16 cellular contexts compared by ENCODE assay signal in genomic region chr7:2524808-2525140, GRCh38. TPM values are rescaled to one million over a fixed set of nuclear protein-coding genes. Genes with fewer than 3 reads are reported as not detected.
DNase-seq lines count a peak whose midpoint lies in the region; ATAC-seq and TF ChIP-seq lines count a peak whose summit lies in the region.
"Had no signal": no experiment of that assay in that cellular context is flagged by ENCODE, and none has a peak within 500 bp of the region (broad histone marks: within the 10 kb centered on the region; RNA-seq: fewer than 3 reads in every experiment).

No MANE protein-coding gene starts in this region.

- H3K27me3 Mint-ChIP-seq in stimulated activated memory B cell treated with anti-CD40 and anti-IgM and Interleukin-4, amounts not matched to agents 10 μg/mL and 1 μg/mL and 100 μg/mL, for 72 hours = no peaks in the 10 kb centered on the region
- H3K27me3 Mint-ChIP-seq: activated CD4-positive, alpha-beta T cell treated with anti-CD3 and anti-CD28 coated beads, Interleukin-2, amount 10 ng/mL, durations not matched to agents 7 days and 5 days; activated T-helper 17 cell treated with anti-CD3 and anti-CD28 coated beads, Interleukin-2, amount 50 U/mL, for 72 hours had no signal

- no peak for TF ChIP-seq CTCF in thyroid gland (IDR thresholded peaks at IDR 0.05)
- no peak for TF ChIP-seq CTCF in A673 (conservative IDR thresholded peaks at IDR 0.05; ENCODE audit: low read depth, low read length)

- POLR2A ChIA-PET in A673 (lab: Charles Lee; ENCODE audit: low non-redundant PET) = interaction anchor here (0.6 kb wide), 1 partner anchor 42 kb away, joined by 5 read pairs; no protein-coding TSS in a partner anchor

- CTCF ChIA-PET in A673 (lab: Charles Lee) = no interaction called here

- H3K9me3 Mint-ChIP-seq in stimulated activated memory B cell treated with anti-CD40 and anti-IgM and Interleukin-4, amounts not matched to agents 10 μg/mL and 1 μg/mL and 100 μg/mL, for 72 hours = no peaks in the 10 kb centered on the region
- H3K9me3 Mint-ChIP-seq: activated CD4-positive, alpha-beta T cell treated with anti-CD3 and anti-CD28 coated beads, Interleukin-2, amount 10 ng/mL, durations not matched to agents 7 days and 5 days; activated T-helper 17 cell treated with anti-CD3 and anti-CD28 coated beads, Interleukin-2, amount 50 U/mL, for 72 hours had no signal

- ATAC-seq in stimulated activated memory B cell treated with anti-CD40 and anti-IgM and Interleukin-4, amounts not matched to agents 10 μg/mL and 1 μg/mL and 100 μg/mL, for 72 hours = no peak
- ATAC-seq: activated T-helper 17 cell treated with anti-CD3 and anti-CD28 coated beads, Interleukin-2, amount 50 U/mL, for 72 hours; GM12878 had no signal

- no peaks in the 10 kb centered on the region for H3K27me3 ChIP-seq in iPS DF 6.9 (ENCODE audit: control insufficient read depth, insufficient read depth, low read length)
- peaks cover 7% of the 10 kb centered on the region for H3K27me3 ChIP-seq in thyroid gland
- no peaks in the 10 kb centered on the region for H3K27me3 ChIP-seq in A673 (replicated peaks; ENCODE audit: insufficient read depth, low read depth, low read length, poor library complexity)

- WGBS in iPS DF 6.9 (ENCODE audit: insufficient coverage, insufficient read length) = no CpG with 5 or more reads among the region's 15 CpGs
- 65 to 77% methylated on average over 4 to 6 of the region's 15 CpGs for WGBS in thyroid gland, 2 donors

- no peak overlapping the region for H3K4me3 Mint-ChIP-seq in stimulated activated memory B cell treated with anti-CD40 and anti-IgM and Interleukin-4, amounts not matched to agents 10 μg/mL and 1 μg/mL and 100 μg/mL, for 72 hours
- H3K4me3 Mint-ChIP-seq: activated CD4-positive, alpha-beta T cell treated with anti-CD3 and anti-CD28 coated beads, Interleukin-2, amount 10 ng/mL, durations not matched to agents 7 days and 5 days; activated T-helper 17 cell treated with anti-CD3 and anti-CD28 coated beads, Interleukin-2, amount 50 U/mL, for 72 hours had no signal

- H3K9me3 ChIP-seq in iPS DF 6.9 (ENCODE audit: control insufficient read depth, insufficient read depth, low read length) (no peaks in the 10 kb centered on the region), thyroid gland (no peaks in the 10 kb centered on the region), A673 (ENCODE audit: low read depth, low read length, poor library complexity, severe bottlenecking) (no peaks in the 10 kb centered on the region)
- H3K9me3 ChIP-seq: right lobe of liver, thoracic aorta had no signal

- H3K36me3 ChIP-seq in iPS DF 6.9 (ENCODE audit: control insufficient read depth, insufficient read depth, low read length) = peaks cover 18% of the 10 kb centered on the region; the same call in 1 of the 2 replicates
- no peaks in the 10 kb centered on the region for H3K36me3 ChIP-seq in thyroid gland
- H3K36me3 ChIP-seq in A673 (ENCODE audit: insufficient read depth, low read length, poor library complexity, severe bottlenecking) = no peaks in the 10 kb centered on the region
- H3K36me3 ChIP-seq: right lobe of liver, thoracic aorta had no signal

- H3K4me1 ChIP-seq in iPS DF 6.9 (ENCODE audit: control insufficient read depth, insufficient read depth, low read length) (peaks cover 34% of the 10 kb centered on the region), thyroid gland (peaks cover 28 to 66% of the 10 kb centered on the region in 2 donors), A673 (ENCODE audit: insufficient read depth, low read length, poor library complexity, severe bottlenecking) (peaks cover 27% of the 10 kb centered on the region)
- H3K4me1 ChIP-seq: right lobe of liver had no signal

- DNase-seq in NCI-H1417 (lab: John Stamatoyannopoulos, UW) (peak; percentile 44 to 76 (median 67)), NCI-H1417 treated with DMSO at 0.1 percent for 48 hours (lab: John Stamatoyannopoulos, UW) (no peak), NCI-H69 (lab: John Stamatoyannopoulos, UW) (peak; percentile 74), iPS DF 6.9 (ENCODE audit: low read depth, low spot score) (peak; percentile 72), T-helper 9 cell (no peak), thyroid gland (no peak), A673 (ENCODE audit: low spot score) (no peak)
- DNase-seq: activated CD4-positive, alpha-beta T cell treated with anti-CD3 and anti-CD28 coated beads, Interleukin-2, amount 10 ng/mL, durations not matched to agents 7 days and 5 days; right lobe of liver had no signal

- H3K27ac Mint-ChIP-seq in stimulated activated memory B cell treated with anti-CD40 and anti-IgM and Interleukin-4, amounts not matched to agents 10 μg/mL and 1 μg/mL and 100 μg/mL, for 72 hours = peak overlapping the region; percentile 27
- H3K27ac Mint-ChIP-seq: activated CD4-positive, alpha-beta T cell treated with anti-CD3 and anti-CD28 coated beads, Interleukin-2, amount 10 ng/mL, durations not matched to agents 7 days and 5 days; activated T-helper 17 cell treated with anti-CD3 and anti-CD28 coated beads, Interleukin-2, amount 50 U/mL, for 72 hours had no signal

- H3K4me3 ChIP-seq in iPS DF 6.9 (ENCODE audit: low read length) = no peak overlapping the region
- H3K4me3 ChIP-seq in thyroid gland (replicated peaks in 1 of 3) = no peak overlapping the region
- no peak overlapping the region for H3K4me3 ChIP-seq in A673 (ENCODE audit: low read depth, low read length, poor library complexity, severe bottlenecking)
- H3K4me3 ChIP-seq: GM12878, right lobe of liver, thoracic aorta had no signal

- peaks cover 27% of the 10 kb centered on the region for H3K36me3 Mint-ChIP-seq in stimulated activated memory B cell treated with anti-CD40 and anti-IgM and Interleukin-4, amounts not matched to agents 10 μg/mL and 1 μg/mL and 100 μg/mL, for 72 hours

- peaks cover 85% of the 10 kb centered on the region for H3K4me1 Mint-ChIP-seq in stimulated activated memory B cell treated with anti-CD40 and anti-IgM and Interleukin-4, amounts not matched to agents 10 μg/mL and 1 μg/mL and 100 μg/mL, for 72 hours

- TF ChIP-seq POLR2A in thyroid gland (IDR thresholded peaks at IDR 0.05) = no peak

- BruUV-seq in A673 (replicated peaks; lab: Mats Ljungman, UMichigan) = no TSS peak

- no peak overlapping the region for H3K27ac ChIP-seq in iPS DF 6.9 (ENCODE audit: low read length)
- H3K27ac ChIP-seq in thyroid gland = no peak overlapping the region
- H3K27ac ChIP-seq in A673 (ENCODE audit: low read depth, low read length, poor library complexity, severe bottlenecking) = no peak overlapping the region
- H3K27ac ChIP-seq: right lobe of liver, thoracic aorta had no signal

- intact Hi-C loops in thyroid gland (cut with DNase I) (no loop called here), A673 (cut with micrococcal nuclease; ENCODE audit: unreplicated experiment) (no loop called here)

RNA-seq across cellular contexts. Expression of gene LFNG, which starts 5.2 kb away (rescaled TPM):
- 1 to 10 TPM; 3.8 to 6.1 (median 4.8) TPM for total RNA-seq in thyroid gland
- total RNA-seq in A673 (2021) = 8.7 and 11.7 TPM in 2 replicates

RNA-seq across cellular contexts. Expression of gene BRAT1, which starts 30.6 kb away (rescaled TPM):
- total RNA-seq in thyroid gland (10 to 100 TPM; 37.2 to 51.8 (median 45.6) TPM), A673 (2021) (47.9 and 48.8 TPM in 2 replicates)

RNA-seq across cellular contexts. Expression of gene IQCE, which starts 34.0 kb away (rescaled TPM):
- total RNA-seq in thyroid gland (10 to 100 TPM; 16.0 to 40.2 (median 37.2) TPM), A673 (2021) (35.4 and 42.8 TPM in 2 replicates)

RNA-seq across cellular contexts. Expression of gene GRIFIN, which starts 48.6 kb away (rescaled TPM):
- total RNA-seq in thyroid gland (not detected), A673 (2021) (not detected in 2 replicates)
- total RNA-seq: A172; activated CD4-positive, alpha-beta T cell treated with anti-CD3 and anti-CD28 coated beads, Interleukin-2, amount 10 ng/mL, durations not matched to agents 7 days and 5 days; activated T-helper 17 cell treated with anti-CD3 and anti-CD28 coated beads, Interleukin-2, amount 50 U/mL, for 72 hours; bronchial epithelial cell; GM12878; mononuclear cell; right lobe of liver; thoracic aorta had no signal

Comparison
In these comparisons a context has a peak if more than half of its experiments do, and no peak if none do; other contexts are left out.
1. DNase-seq: peak in NCI-H1417 (3 of 3), NCI-H69 (single experiment) and iPS DF 6.9 (single experiment); none in NCI-H1417 treated with DMSO at 0.1 percent for 48 hours (single experiment), T-helper 9 cell (single experiment), thyroid gland (0 of 2) and A673 (single experiment).